1 cellular context compared by ENCODE assay signal in the genomic region with DNA sequence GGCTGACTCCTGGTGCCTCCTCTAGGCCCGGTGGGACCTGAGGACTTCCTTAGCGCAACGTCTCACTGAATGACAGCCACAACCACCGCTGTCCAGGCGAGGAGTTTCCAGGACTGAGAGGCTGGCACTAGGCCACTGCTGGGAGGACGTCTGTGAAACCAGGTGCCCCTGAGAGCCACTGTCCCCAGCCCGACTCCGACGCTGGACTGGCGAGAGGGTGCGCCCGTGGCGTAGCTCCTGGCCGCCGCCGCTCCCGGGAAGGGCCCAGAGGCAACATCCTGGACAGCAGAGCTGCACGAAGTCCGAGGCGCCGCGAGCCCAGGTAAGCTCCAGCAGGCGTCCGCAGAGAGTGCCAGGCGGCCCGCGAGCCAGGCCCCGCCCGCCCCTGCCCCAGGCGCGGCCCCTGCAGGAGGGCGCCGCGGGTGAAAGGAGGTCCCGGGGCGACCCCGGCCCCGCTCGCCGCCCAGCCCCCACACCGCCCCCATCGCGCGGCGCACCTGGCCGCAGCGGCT.
TF ChIP-seq lines count a peak whose summit lies in the region.

No MANE protein-coding gene starts in this region.

TF ChIP-seq in SK-N-SH treated with all-trans-retinoic acid at 6 μM for 48 hours, 23 proteins besides CTCF, POLR2A, EP300 and RAD21 (continued from another document):
- TF ChIP-seq, protein P1, sequence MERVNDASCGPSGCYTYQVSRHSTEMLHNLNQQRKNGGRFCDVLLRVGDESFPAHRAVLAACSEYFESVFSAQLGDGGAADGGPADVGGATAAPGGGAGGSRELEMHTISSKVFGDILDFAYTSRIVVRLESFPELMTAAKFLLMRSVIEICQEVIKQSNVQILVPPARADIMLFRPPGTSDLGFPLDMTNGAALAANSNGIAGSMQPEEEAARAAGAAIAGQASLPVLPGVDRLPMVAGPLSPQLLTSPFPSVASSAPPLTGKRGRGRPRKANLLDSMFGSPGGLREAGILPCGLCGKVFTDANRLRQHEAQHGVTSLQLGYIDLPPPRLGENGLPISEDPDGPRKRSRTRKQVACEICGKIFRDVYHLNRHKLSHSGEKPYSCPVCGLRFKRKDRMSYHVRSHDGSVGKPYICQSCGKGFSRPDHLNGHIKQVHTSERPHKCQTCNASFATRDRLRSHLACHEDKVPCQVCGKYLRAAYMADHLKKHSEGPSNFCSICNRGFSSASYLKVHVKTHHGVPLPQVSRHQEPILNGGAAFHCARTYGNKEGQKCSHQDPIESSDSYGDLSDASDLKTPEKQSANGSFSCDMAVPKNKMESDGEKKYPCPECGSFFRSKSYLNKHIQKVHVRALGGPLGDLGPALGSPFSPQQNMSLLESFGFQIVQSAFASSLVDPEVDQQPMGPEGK (CRISPR knock-in tag; IDR thresholded peaks at IDR 0.05; ENCODE audit: borderline replicate concordance): no peak
- TF ChIP-seq TOX (CRISPR knock-in tag; IDR thresholded peaks at IDR 0.05; ENCODE audit: borderline replicate concordance): no peak
TF ChIP-seq in SK-N-SH treated with all-trans-retinoic acid at 6 μM for 48 hours: peak in this region for 0.
